ENCODE assay signal across 8 cellular contexts in the genomic region with DNA sequence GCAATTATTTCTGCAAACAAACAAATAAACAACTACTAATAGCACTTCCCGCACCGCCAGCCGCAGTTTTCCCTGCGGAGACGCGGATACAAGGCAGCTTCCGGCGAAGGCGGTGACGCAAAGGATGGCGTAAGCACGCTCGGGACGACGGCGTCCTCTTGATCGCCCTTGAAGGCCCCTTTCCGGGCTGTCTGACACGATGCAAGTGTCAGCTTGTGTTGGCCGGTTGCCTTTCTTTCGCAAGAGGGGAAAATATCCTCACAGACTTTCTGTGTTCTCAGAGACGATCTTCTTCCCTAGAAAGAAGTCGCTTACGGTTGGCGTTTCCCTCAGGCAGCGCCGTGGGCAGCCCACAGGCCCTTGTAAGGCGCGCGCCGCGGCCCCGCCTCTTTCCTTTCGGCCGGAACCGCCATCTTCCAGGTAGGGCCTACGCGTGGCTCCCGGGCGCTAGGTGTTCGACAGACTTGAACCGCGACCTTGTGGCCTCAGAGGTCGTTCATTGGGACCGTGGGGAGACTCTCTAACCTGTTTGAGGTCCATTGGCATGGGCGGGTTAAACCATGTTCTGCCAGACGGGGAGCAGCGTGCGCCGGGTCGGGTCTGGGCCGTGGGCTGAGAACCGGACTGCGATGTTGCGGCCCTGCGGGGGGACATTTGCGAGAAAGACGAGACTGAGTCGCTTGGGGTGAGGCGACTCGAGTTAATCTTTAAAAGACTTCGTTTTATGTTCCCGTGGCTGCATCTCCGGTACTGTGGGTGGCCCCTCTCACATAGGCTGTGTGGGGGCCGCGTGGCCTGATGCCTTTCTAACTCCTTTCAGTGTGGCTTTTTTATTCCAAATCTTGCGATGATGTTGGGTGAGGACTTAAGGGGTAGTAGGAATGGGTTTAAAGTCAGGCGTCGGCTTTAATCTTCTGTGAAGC. TPM values are rescaled to one million over a fixed set of nuclear protein-coding genes. Genes with fewer than 3 reads are reported as not detected.
DNase-seq lines count a peak whose midpoint lies in the region; ATAC-seq and TF ChIP-seq lines count a peak whose summit lies in the region.

A gene (plus strand): TSS at position 393 of the 923 bp plus-strand sequence. CDS start 2,219 bp downstream, outside the sequence.

- ATAC-seq in GM19372 (IDR thresholded peaks at IDR 0.05; ENCODE audit: low read depth, unreplicated experiment) (peak; percentile 90), HG03558 (IDR thresholded peaks at IDR 0.05; ENCODE audit: extremely low read depth, unreplicated experiment) (peak; percentile 92)

- TF ChIP-seq CTCF in C4-2B (conservative IDR thresholded peaks at IDR 0.05) (no peak), dorsolateral prefrontal cortex (IDR thresholded peaks at IDR 0.05 in 54 of 56, conservative IDR thresholded peaks at IDR 0.05 in 2 of 56; ENCODE audit: low read depth in 1 of 56, partially characterized antibody in 56 of 56) (peak in 22 of 56 donors; percentile 5 to 47 (median 23)), liver (IDR thresholded peaks at IDR 0.05; ENCODE audit: low read depth, low read length, missing input control) (no peak)

- H3K9me3 ChIP-seq in liver (ENCODE audit: control insufficient read depth in 4 of 4, low read length in 3 of 4): no peaks in the 10 kb centered on the region

- H3K9ac ChIP-seq in liver (ENCODE audit: low read depth in 1 of 2, low read length in 2 of 2): peak within 1 kb of the TSS; percentile 98 to 99

- H3K36me3 Mint-ChIP-seq in activated CD4-positive, alpha-beta memory T cell treated with anti-CD3 and anti-CD28 coated beads for 36 hours: peaks cover 45% of the 10 kb centered on the region

- H3K4me3 ChIP-seq in dorsolateral prefrontal cortex (peak within 1 kb of the TSS; percentile 69 to 100 (median 94)), liver (ENCODE audit: low read depth in 1 of 3, low read length in 3 of 3) (peak within 1 kb of the TSS; percentile 92 to 99 (median 97))

- CTCF ChIA-PET in activated CD4-positive, alpha-beta memory T cell treated with anti-CD3 and anti-CD28 coated beads for 36 hours (lab: Charles Lee): interaction anchor here (0.6 kb wide), 1 partner anchor 9 kb away, joined by 3 read pairs; no protein-coding TSS in a partner anchor

- peaks cover 8 to 32% (median 15%) of the 10 kb centered on the region in 4 donors for H3K4me1 ChIP-seq in liver (ENCODE audit: control insufficient read depth in 4 of 4, insufficient read depth in 4 of 4, low read length in 3 of 4)

- intact Hi-C loops in activated CD4-positive, alpha-beta memory T cell treated with anti-CD3 and anti-CD28 coated beads for 36 hours (cut with micrococcal nuclease): loop anchor here (1.0 to 5.0 kb wide), 10 partner anchors 19 to 886 kb away; a partner anchor contains a TSS
- intact Hi-C loops in dorsolateral prefrontal cortex (cut with DNase I): loop anchor here (2.0 to 5.0 kb wide), 3 partner anchors 19 to 106 kb away; a partner anchor contains a TSS

- no peaks in the 10 kb centered on the region for H3K27me3 Mint-ChIP-seq in activated CD4-positive, alpha-beta memory T cell treated with anti-CD3 and anti-CD28 coated beads for 36 hours

- WGBS in liver: under 1% methylated on average over 69 of the region's 69 CpGs

- H3K27ac ChIP-seq in C4-2B (peak within 1 kb of the TSS; percentile 98), dorsolateral prefrontal cortex (peak within 1 kb of the TSS; percentile 85 to 100 (median 98)), liver (ENCODE audit: low read depth in 1 of 2, low read length in 2 of 2) (peak within 1 kb of the TSS; percentile 95 to 99)

- H3K4me3 Mint-ChIP-seq in activated CD4-positive, alpha-beta memory T cell treated with anti-CD3 and anti-CD28 coated beads for 36 hours: peak within 1 kb of the TSS; percentile 94

- H3K4me1 Mint-ChIP-seq in activated CD4-positive, alpha-beta memory T cell treated with anti-CD3 and anti-CD28 coated beads for 36 hours (ENCODE audit: low read depth): peaks cover 48% of the 10 kb centered on the region

- H3K27ac Mint-ChIP-seq in activated CD4-positive, alpha-beta memory T cell treated with anti-CD3 and anti-CD28 coated beads for 36 hours: peak within 1 kb of the TSS; percentile 95

- H3K27me3 ChIP-seq in dorsolateral prefrontal cortex: no peaks in the 10 kb centered on the region
- H3K27me3 ChIP-seq in liver (ENCODE audit: control insufficient read depth in 4 of 4, insufficient read depth in 4 of 4, low read length in 3 of 4): no peaks in the 10 kb centered on the region

- POLR2A ChIA-PET in activated CD4-positive, alpha-beta memory T cell treated with anti-CD3 and anti-CD28 coated beads for 36 hours (lab: Charles Lee): interaction anchor here (0.6 to 1.1 kb wide), 11 partner anchors 13 to 266 kb away, joined by 3 to 11 read pairs (median 5); a partner anchor contains a TSS

- TF ChIP-seq RAD21 in liver (IDR thresholded peaks at IDR 0.05): peak; percentile 20 to 53

- no peaks in the 10 kb centered on the region for H3K9me3 Mint-ChIP-seq in activated CD4-positive, alpha-beta memory T cell treated with anti-CD3 and anti-CD28 coated beads for 36 hours

- H3K36me3 ChIP-seq in liver (ENCODE audit: control insufficient read depth in 4 of 4, insufficient read depth in 3 of 4, low read depth in 1 of 4, low read length in 3 of 4): peaks cover 9 to 10% (median 9%) of the 10 kb centered on the region in 4 donors

- DNase-seq in NCI-H82 (lab: John Stamatoyannopoulos, UW): peak; percentile 99
- DNase-seq in activated CD4-positive, alpha-beta memory T cell treated with anti-CD3 and anti-CD28 coated beads for 36 hours: peak; percentile 92
- DNase-seq in dorsolateral prefrontal cortex: peak; percentile 89 to 97 (median 96)
- peak; percentile 91 for DNase-seq in stimulated activated CD4-positive, alpha-beta T cell treated with anti-CD3 and anti-CD28 coated beads, Interleukin-4, amount 100 ng/mL, for 24 hours

TF ChIP-seq in liver, 16 proteins besides CTCF, POLR2A, EP300 and RAD21 (continues in another document):
- TF ChIP-seq NR2F2 (IDR thresholded peaks at IDR 0.05): peak; percentile 45
- TF ChIP-seq HNF4A (conservative IDR thresholded peaks at IDR 0.05): peak; percentile 31 to 63
- TF ChIP-seq JUND (IDR thresholded peaks at IDR 0.05): peak; percentile 75 to 82
- TF ChIP-seq, protein P1, sequence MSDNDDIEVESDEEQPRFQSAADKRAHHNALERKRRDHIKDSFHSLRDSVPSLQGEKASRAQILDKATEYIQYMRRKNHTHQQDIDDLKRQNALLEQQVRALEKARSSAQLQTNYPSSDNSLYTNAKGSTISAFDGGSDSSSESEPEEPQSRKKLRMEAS (IDR thresholded peaks at IDR 0.05): peak; percentile 64
- peak; percentile 74 for TF ChIP-seq SP1 (IDR thresholded peaks at IDR 0.05)
- TF ChIP-seq, protein P2, sequence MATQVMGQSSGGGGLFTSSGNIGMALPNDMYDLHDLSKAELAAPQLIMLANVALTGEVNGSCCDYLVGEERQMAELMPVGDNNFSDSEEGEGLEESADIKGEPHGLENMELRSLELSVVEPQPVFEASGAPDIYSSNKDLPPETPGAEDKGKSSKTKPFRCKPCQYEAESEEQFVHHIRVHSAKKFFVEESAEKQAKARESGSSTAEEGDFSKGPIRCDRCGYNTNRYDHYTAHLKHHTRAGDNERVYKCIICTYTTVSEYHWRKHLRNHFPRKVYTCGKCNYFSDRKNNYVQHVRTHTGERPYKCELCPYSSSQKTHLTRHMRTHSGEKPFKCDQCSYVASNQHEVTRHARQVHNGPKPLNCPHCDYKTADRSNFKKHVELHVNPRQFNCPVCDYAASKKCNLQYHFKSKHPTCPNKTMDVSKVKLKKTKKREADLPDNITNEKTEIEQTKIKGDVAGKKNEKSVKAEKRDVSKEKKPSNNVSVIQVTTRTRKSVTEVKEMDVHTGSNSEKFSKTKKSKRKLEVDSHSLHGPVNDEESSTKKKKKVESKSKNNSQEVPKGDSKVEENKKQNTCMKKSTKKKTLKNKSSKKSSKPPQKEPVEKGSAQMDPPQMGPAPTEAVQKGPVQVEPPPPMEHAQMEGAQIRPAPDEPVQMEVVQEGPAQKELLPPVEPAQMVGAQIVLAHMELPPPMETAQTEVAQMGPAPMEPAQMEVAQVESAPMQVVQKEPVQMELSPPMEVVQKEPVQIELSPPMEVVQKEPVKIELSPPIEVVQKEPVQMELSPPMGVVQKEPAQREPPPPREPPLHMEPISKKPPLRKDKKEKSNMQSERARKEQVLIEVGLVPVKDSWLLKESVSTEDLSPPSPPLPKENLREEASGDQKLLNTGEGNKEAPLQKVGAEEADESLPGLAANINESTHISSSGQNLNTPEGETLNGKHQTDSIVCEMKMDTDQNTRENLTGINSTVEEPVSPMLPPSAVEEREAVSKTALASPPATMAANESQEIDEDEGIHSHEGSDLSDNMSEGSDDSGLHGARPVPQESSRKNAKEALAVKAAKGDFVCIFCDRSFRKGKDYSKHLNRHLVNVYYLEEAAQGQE (IDR thresholded peaks at IDR 0.05): peak; percentile 90
- TF ChIP-seq FOXA2 (IDR thresholded peaks at IDR 0.05): no peak
- TF ChIP-seq FOXA1 (IDR thresholded peaks at IDR 0.05): no peak
- TF ChIP-seq YY1 (IDR thresholded peaks at IDR 0.05): peak; percentile 96
- peak in 1 of 2 donors; percentile 4 for TF ChIP-seq EGR1 (IDR thresholded peaks at IDR 0.05; ENCODE audit: low read depth in 2 of 2)
- TF ChIP-seq, protein P3, sequence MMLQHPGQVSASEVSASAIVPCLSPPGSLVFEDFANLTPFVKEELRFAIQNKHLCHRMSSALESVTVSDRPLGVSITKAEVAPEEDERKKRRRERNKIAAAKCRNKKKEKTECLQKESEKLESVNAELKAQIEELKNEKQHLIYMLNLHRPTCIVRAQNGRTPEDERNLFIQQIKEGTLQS (IDR thresholded peaks at IDR 0.05): peak; percentile 89
- peak; percentile 83 for TF ChIP-seq TAF1 (conservative IDR thresholded peaks at IDR 0.05)
- TF ChIP-seq, protein P4, sequence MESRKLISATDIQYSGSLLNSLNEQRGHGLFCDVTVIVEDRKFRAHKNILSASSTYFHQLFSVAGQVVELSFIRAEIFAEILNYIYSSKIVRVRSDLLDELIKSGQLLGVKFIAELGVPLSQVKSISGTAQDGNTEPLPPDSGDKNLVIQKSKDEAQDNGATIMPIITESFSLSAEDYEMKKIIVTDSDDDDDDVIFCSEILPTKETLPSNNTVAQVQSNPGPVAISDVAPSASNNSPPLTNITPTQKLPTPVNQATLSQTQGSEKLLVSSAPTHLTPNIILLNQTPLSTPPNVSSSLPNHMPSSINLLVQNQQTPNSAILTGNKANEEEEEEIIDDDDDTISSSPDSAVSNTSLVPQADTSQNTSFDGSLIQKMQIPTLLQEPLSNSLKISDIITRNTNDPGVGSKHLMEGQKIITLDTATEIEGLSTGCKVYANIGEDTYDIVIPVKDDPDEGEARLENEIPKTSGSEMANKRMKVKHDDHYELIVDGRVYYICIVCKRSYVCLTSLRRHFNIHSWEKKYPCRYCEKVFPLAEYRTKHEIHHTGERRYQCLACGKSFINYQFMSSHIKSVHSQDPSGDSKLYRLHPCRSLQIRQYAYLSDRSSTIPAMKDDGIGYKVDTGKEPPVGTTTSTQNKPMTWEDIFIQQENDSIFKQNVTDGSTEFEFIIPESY (IDR thresholded peaks at IDR 0.05): peak; percentile 69

RNA-seq across cellular contexts. Expression of the gene that starts here (rescaled TPM):
- total RNA-seq in activated CD4-positive, alpha-beta memory T cell treated with anti-CD3 and anti-CD28 coated beads for 36 hours: 1,000 to 10,000 TPM; 1,539 to 1,545 TPM
- total RNA-seq in dorsolateral prefrontal cortex (100 to 1,000 TPM; 253 to 573 (median 415) TPM), liver (100 to 1,000 TPM; 206 to 626 TPM)
- 100 to 1,000 TPM; 257 to 648 TPM for polyA plus RNA-seq in liver

Comparison
In these comparisons a context has a peak if more than half of its experiments do, and no peak if none do; other contexts are left out.
1. Peak in every context shown above with its lines: DNase-seq, ATAC-seq, H3K4me3 ChIP-seq and H3K27ac ChIP-seq.